ENCODE assay signal across 15 cellular contexts in the genomic region with DNA sequence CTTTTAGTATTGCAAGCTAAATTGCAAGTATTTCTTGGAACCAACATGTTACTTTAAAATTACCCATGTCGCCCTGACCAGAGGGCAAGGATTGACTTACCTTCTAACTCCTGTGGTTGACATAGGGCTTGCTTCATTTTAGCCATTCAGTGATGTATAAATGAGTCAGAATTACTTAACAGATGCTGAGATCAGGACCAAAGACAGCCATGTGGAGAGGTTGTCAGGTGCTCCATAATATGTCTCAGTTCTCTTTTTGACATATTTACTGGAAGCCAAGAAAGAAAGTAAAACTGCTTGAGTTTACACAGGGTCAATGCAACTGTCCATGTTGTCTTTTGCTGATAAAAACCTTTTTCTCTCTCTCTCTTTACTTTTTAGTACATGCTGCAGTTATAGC. TPM values are rescaled to one million over a fixed set of nuclear protein-coding genes. Genes with fewer than 3 reads are reported as not detected.
DNase-seq lines count a peak whose midpoint lies in the region; ATAC-seq and TF ChIP-seq lines count a peak whose summit lies in the region.
"Had no signal": no experiment of that assay in that cellular context is flagged by ENCODE, and none has a peak within 500 bp of the region (broad histone marks: within the 10 kb centered on the region; RNA-seq: fewer than 3 reads in every experiment).

No MANE protein-coding gene starts in this region.

- no peaks in the 10 kb centered on the region for H3K9me3 ChIP-seq in esophagus muscularis mucosa
- H3K9me3 ChIP-seq: MG63 had no signal

- H3K4me1 ChIP-seq in esophagus muscularis mucosa: no peaks in the 10 kb centered on the region

- no peak overlapping the region for H3K4me3 ChIP-seq in esophagus muscularis mucosa
- H3K4me3 ChIP-seq: GM23248, MG63 had no signal

- TF ChIP-seq CTCF in GM13976 (IDR thresholded peaks at IDR 0.05; ENCODE audit: borderline replicate concordance, control extremely low read depth, extremely low read depth, insufficient read depth, missing control alignments) (no peak), esophagus muscularis mucosa (IDR thresholded peaks at IDR 0.05) (no peak)

- TF ChIP-seq POLR2A in esophagus muscularis mucosa (IDR thresholded peaks at IDR 0.05; ENCODE audit: low read depth): no peak

- H3K27me3 ChIP-seq in esophagus muscularis mucosa: no peaks in the 10 kb centered on the region
- H3K27me3 ChIP-seq: MG63 had no signal

- intact Hi-C loops in esophagus muscularis mucosa (cut with DNase I): no loop called here

- ATAC-seq in GM19351 (IDR thresholded peaks at IDR 0.05; ENCODE audit: unreplicated experiment): peak; percentile 97
- peak; percentile 98 for ATAC-seq in HG02852 (IDR thresholded peaks at IDR 0.05; ENCODE audit: unreplicated experiment)
- ATAC-seq: PC-3, right cardiac atrium had no signal

- WGBS in esophagus muscularis mucosa: 100% methylated on average over 1 of the region's 1 CpG

- no peak overlapping the region for H3K27ac ChIP-seq in esophagus muscularis mucosa (replicated peaks in 1 of 4)
- H3K27ac ChIP-seq: GM23248 had no signal

- DNase-seq in GM13976 (ENCODE audit: low spot score) (peak; percentile 42), HT1080 (ENCODE audit: low read depth) (peak; percentile 6), DMS114 treated with DMSO at 0.1 percent for 48 hours (lab: John Stamatoyannopoulos, UW; ENCODE audit: unreplicated experiment) (no peak), esophagus muscularis mucosa (ENCODE audit: extremely low spot score) (no peak), NCI-H1436 treated with DMSO at 0.1 percent for 48 hours (lab: John Stamatoyannopoulos, UW) (no peak)
- no peak for DNase-seq in activated CD4-positive, CD25-positive, alpha-beta regulatory T cell treated with anti-CD3 and anti-CD28 coated beads, Interleukin-2, amount 50 U/mL, for 72 hours
- DNase-seq: activated CD4-positive, alpha-beta T cell treated with anti-CD3 and anti-CD28 coated beads for 4 hours; anterior cingulate cortex; CD4-positive, alpha-beta T cell; GM23248; MG63; PC-3; right cardiac atrium had no signal

- H3K36me3 ChIP-seq in esophagus muscularis mucosa: no peaks in the 10 kb centered on the region
- H3K36me3 ChIP-seq: MG63 had no signal

- in situ Hi-C loops in GM13976 (cut with MboI; ENCODE audit: low sequenced_read_pairs, unreplicated experiment): loop anchor here (10.0 kb wide), 1 partner anchor 185 kb away; no protein-coding TSS in a partner anchor

- TF ChIP-seq EP300 in esophagus muscularis mucosa (IDR thresholded peaks at IDR 0.05): no peak

RNA-seq across cellular contexts. Expression of a gene that starts 33.2 kb away (rescaled TPM):
- total RNA-seq in HT1080 (2014; rRNA removed; shearing (Covaris generic)): 2.8 and 4.1 TPM in 2 replicates
- polyA plus RNA-seq in HT1080 (2015; cell fraction: cytosol; rRNA removed): 3.5 and 4.4 TPM in 2 replicates
- 3.2 and 3.8 TPM in 2 replicates for polyA plus RNA-seq in HT1080 (2015; cell fraction: nucleus; rRNA removed)
- 1 to 10 TPM; 2.8 to 7.1 (median 4.6) TPM for total RNA-seq in esophagus muscularis mucosa
- total RNA-seq: CD4-positive, alpha-beta T cell; GM23248 had no signal
- polyA plus RNA-seq: GM23248 had no signal

Comparison
In these comparisons a context has a peak if more than half of its experiments do, and no peak if none do; other contexts are left out.
1. DNase-seq: peak in GM13976 (single experiment) and HT1080 (single experiment); none in DMS114 treated with DMSO at 0.1 percent for 48 hours (single experiment), esophagus muscularis mucosa (single experiment), activated CD4-positive, CD25-positive, alpha-beta regulatory T cell treated with anti-CD3 and anti-CD28 coated beads, Interleukin-2, amount 50 U/mL, for 72 hours (single experiment) and NCI-H1436 treated with DMSO at 0.1 percent for 48 hours (single experiment).